ENCODE assay signal across 12 cellular contexts in genomic region chr11:94132152-94132558, GRCh38. TPM values are rescaled to one million over a fixed set of nuclear protein-coding genes. Genes with fewer than 3 reads are reported as not detected.
A peak's percentile ranks its signal among the peaks of the same experiment; 100 is the strongest.
DNase-seq lines count a peak whose midpoint lies in the region; ATAC-seq and TF ChIP-seq lines count a peak whose summit lies in the region.
"Had no signal": no experiment of that assay in that cellular context is flagged by ENCODE, and none has a peak within 500 bp of the region (broad histone marks: within the 10 kb centered on the region; RNA-seq: fewer than 3 reads in every experiment).

No MANE protein-coding gene starts in this region.

- peaks cover 50 to 55% of the 10 kb centered on the region in 2 donors for H3K4me1 Mint-ChIP-seq in natural killer cell

- DNase-seq in left ventricle myocardium inferior: no peak
- DNase-seq in Right ventricle myocardium superior: no peak
- DNase-seq in astrocyte of the hippocampus (ENCODE audit: low read depth, low spot score): peak; percentile 84
- DNase-seq in islet precursor cell: peak; percentile 84
- DNase-seq in vagina (ENCODE audit: extremely low spot score in 2 of 2): no peak
- DNase-seq in posterior cingulate gyrus: no peak
- DNase-seq in natural killer cell: no peak
- DNase-seq in stimulated activated naive CD4-positive, alpha-beta T cell treated with Interleukin-2 at 50 U/mL for 16 hours (lab: John Stamatoyannopoulos, UW): no peak
- DNase-seq: NCI-H2029 treated with DMSO at 0.1 percent for 48 hours; stimulated activated CD8-positive, alpha-beta memory T cell treated with anti-CD3 and anti-CD28 coated beads, Interleukin-4, amount 100 ng/mL, for 48 hours had no signal

- no peaks in the 10 kb centered on the region for H3K36me3 Mint-ChIP-seq in natural killer cell

- no peak overlapping the region for H3K4me3 Mint-ChIP-seq in natural killer cell

- H3K4me3 ChIP-seq in left ventricle myocardium inferior (no peak overlapping the region), vagina (no peak overlapping the region)
- H3K4me3 ChIP-seq: cardiac muscle cell, SK-N-MC had no signal

- no peaks in the 10 kb centered on the region for H3K27me3 Mint-ChIP-seq in natural killer cell (ENCODE audit: low read depth in 2 of 2)

- H3K27ac ChIP-seq in left ventricle myocardium inferior (replicated peaks) (peak overlapping the region; percentile 96), vagina (peak overlapping the region; percentile 94)
- H3K27ac ChIP-seq: cardiac muscle cell, SK-N-MC had no signal

- TF ChIP-seq CTCF in left ventricle myocardium inferior (IDR thresholded peaks at IDR 0.05; ENCODE audit: borderline replicate concordance) (no peak), vagina (IDR thresholded peaks at IDR 0.05) (no peak), natural killer cell (IDR thresholded peaks at IDR 0.05) (no peak)

- peaks cover 2% of the 10 kb centered on the region in 2 donors for H3K9me3 Mint-ChIP-seq in natural killer cell

- no peaks in the 10 kb centered on the region for H3K27me3 ChIP-seq in left ventricle myocardium inferior (ENCODE audit: low read depth)
- H3K27me3 ChIP-seq in vagina: no peaks in the 10 kb centered on the region
- H3K27me3 ChIP-seq: cardiac muscle cell had no signal

- peaks cover 92% of the 10 kb centered on the region for H3K4me1 ChIP-seq in left ventricle myocardium inferior
- peaks cover 81% of the 10 kb centered on the region for H3K4me1 ChIP-seq in vagina

- no peak overlapping the region for H3K27ac Mint-ChIP-seq in natural killer cell

- H3K36me3 ChIP-seq in left ventricle myocardium inferior: no peaks in the 10 kb centered on the region
- H3K36me3 ChIP-seq in vagina: no peaks in the 10 kb centered on the region
- H3K36me3 ChIP-seq: cardiac muscle cell had no signal

- intact Hi-C loops in left ventricle myocardium inferior (cut with micrococcal nuclease) (no loop called here), Right ventricle myocardium superior (cut with DNase I) (no loop called here), vagina (cut with DNase I) (no loop called here), posterior cingulate gyrus (cut with DNase I) (no loop called here), natural killer cell (cut with micrococcal nuclease) (no loop called here)

- ATAC-seq in Right ventricle myocardium superior (ENCODE audit: poor library complexity): no peak
- no peak for ATAC-seq in natural killer cell

- H3K9me3 ChIP-seq in left ventricle myocardium inferior (replicated peaks) (no peaks in the 10 kb centered on the region), vagina (no peaks in the 10 kb centered on the region)

- TF ChIP-seq POLR2A in vagina (IDR thresholded peaks at IDR 0.05): no peak

RNA-seq across cellular contexts. Expression of gene PANX1, which starts 3.5 kb away (rescaled TPM):
- total RNA-seq in left ventricle myocardium inferior (19.9 TPM), Right ventricle myocardium superior (21.7 TPM), vagina (18.9 TPM), natural killer cell (10 to 100 TPM in 2 of 3 donors, 1 to 10 TPM in 1; 8.6 to 13.6 (median 13.4) TPM)

Comparison
In these comparisons a context has a peak if more than half of its experiments do, and no peak if none do; other contexts are left out.
1. DNase-seq: peak in astrocyte of the hippocampus (single experiment) and islet precursor cell (single experiment); none in left ventricle myocardium inferior (single experiment), Right ventricle myocardium superior (single experiment), vagina (0 of 2), posterior cingulate gyrus (0 of 10), natural killer cell (single experiment) and stimulated activated naive CD4-positive, alpha-beta T cell treated with Interleukin-2 at 50 U/mL for 16 hours (single experiment).